ENCODE assay signal across 1 cellular context in the genomic region with DNA sequence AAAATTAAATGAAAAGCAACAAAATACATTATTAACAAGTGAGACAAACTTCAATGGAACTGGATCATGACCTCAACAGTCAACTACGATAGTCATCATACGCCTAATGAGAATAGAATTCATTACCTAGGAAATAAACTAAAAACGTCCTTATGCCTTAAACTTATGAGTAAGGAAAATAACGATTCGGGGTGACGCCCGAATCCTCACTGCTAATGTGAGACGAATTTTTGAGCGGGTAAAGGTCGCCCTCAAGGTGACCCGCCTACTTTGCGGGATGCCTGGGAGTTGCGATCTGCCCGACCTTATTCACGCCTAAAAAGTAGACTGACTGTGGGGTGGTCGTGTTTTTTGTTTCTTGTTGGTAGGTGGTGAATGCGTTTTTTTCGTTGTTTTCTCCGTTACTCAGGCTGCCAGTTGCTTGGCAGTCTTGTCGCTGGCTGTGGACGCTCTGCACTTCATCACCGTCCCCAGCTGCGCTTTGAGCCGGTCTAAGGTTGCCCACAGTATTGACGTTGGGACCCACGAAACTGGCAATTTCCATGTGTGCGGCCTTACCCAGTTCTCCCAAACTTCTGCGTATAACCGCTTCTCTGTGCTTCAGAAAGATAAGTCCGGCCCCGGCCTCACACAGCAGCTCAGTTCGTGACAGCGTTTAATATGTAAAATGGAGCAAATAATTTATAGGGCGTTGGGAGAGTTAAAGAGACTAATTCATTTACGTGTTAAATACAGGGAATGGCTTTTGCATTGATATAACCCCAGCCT.
TF ChIP-seq lines count a peak whose summit lies in the region.

No MANE protein-coding gene starts in this region.

TF ChIP-seq in H1, 55 proteins besides CTCF, POLR2A, EP300 and RAD21 (continued from another document):
- peak; percentile 78; the same call in 1 of the 2 replicates for TF ChIP-seq RXRA (IDR thresholded peaks at IDR 0.05; ENCODE audit: insufficient read depth, low read depth, low read length)
